Comparison of ENCODE assay signal across 24 cellular contexts in genomic region chr18:31278609-31279071, GRCh38. TPM values are rescaled to one million over a fixed set of nuclear protein-coding genes. Genes with fewer than 3 reads are reported as not detected.
A peak's percentile ranks its signal among the peaks of the same experiment; 100 is the strongest.
DNase-seq lines count a peak whose midpoint lies in the region; ATAC-seq and TF ChIP-seq lines count a peak whose summit lies in the region.
"Had no signal": no experiment of that assay in that cellular context is flagged by ENCODE, and none has a peak within 500 bp of the region (broad histone marks: within the 10 kb centered on the region; RNA-seq: fewer than 3 reads in every experiment).

No MANE protein-coding gene starts in this region.

- DNase-seq in left ventricle myocardium superior (no peak), NCI-H1417 treated with DMSO at 0.1 percent for 48 hours (lab: John Stamatoyannopoulos, UW) (no peak)
- DNase-seq: activated CD4-positive, alpha-beta T cell treated with anti-CD3 and anti-CD28 coated beads, Interleukin-2, amount 10 ng/mL, durations not matched to agents 7 days and 5 days; activated gamma-delta T cell; activated naive CD8-positive, alpha-beta T cell treated with anti-CD3 and anti-CD28 coated beads, Interleukin-2, amount 10 ng/mL, durations not matched to agents 7 days and 5 days; activated T-cell treated with anti-CD3 and anti-CD28 coated beads, Interleukin-2, amount 50 U/mL, for 24 hours; cerebellar nuclear complex; DMS79; lower lobe of right lung; NCI-H1048; NCI-H187; NCI-H524 treated with DMSO at 0.1 percent for 48 hours; SIG-M5; stomach; tibial artery; WERI-Rb-1 had no signal

- peak overlapping the region; percentile 57 for H2AFZ ChIP-seq in parathyroid adenoma

- H3K4me3 ChIP-seq in HEK293 (ENCODE audit: low read depth, low read length): no peak overlapping the region
- H3K4me3 ChIP-seq in parathyroid adenoma (ENCODE audit: low read depth, low read length): no peak overlapping the region
- H3K4me3 ChIP-seq: lower lobe of right lung, stomach, tibial artery had no signal

- CTCF ChIA-PET in HEK293 (lab: Yijun Ruan, JAX): interaction anchor here (0.7 to 1.2 kb wide), 5 partner anchors 9 to 1157 kb away, joined by 3 read pairs; no protein-coding TSS in a partner anchor

- H3K36me3 ChIP-seq in HEK293 (ENCODE audit: control insufficient read depth in 2 of 2, insufficient read depth in 1 of 2, low read length in 2 of 2) (no peaks in the 10 kb centered on the region), parathyroid adenoma (ENCODE audit: control insufficient read depth, insufficient read depth, low read length) (no peaks in the 10 kb centered on the region)
- H3K36me3 ChIP-seq: lower lobe of right lung, stomach, tibial artery, WERI-Rb-1 had no signal

- intact Hi-C loops in left ventricle myocardium superior (cut with micrococcal nuclease): no loop called here

- ATAC-seq in left ventricle myocardium superior: peak; percentile 51
- ATAC-seq in HG02588 (IDR thresholded peaks at IDR 0.05; ENCODE audit: unreplicated experiment): no peak
- ATAC-seq in HG02970 (IDR thresholded peaks at IDR 0.05; ENCODE audit: low FRiP score, unreplicated experiment): no peak
- ATAC-seq: lower lobe of right lung had no signal

- no peaks in the 10 kb centered on the region for H3K27me3 ChIP-seq in parathyroid adenoma (ENCODE audit: control insufficient read depth, insufficient read depth, low read length)
- H3K27me3 ChIP-seq: stomach, tibial artery had no signal

- no peaks in the 10 kb centered on the region for H3K79me2 ChIP-seq in parathyroid adenoma

- no peak overlapping the region for H3K9ac ChIP-seq in parathyroid adenoma

- POLR2A ChIA-PET in HEK293 (lab: Yijun Ruan, JAX): no interaction called here

- peaks cover 11% of the 10 kb centered on the region for H3K4me1 ChIP-seq in HEK293 (ENCODE audit: control insufficient read depth, insufficient read depth, low read length)
- peaks cover 27% of the 10 kb centered on the region for H3K4me1 ChIP-seq in parathyroid adenoma

- H3K4me2 ChIP-seq in parathyroid adenoma (ENCODE audit: low read length): no peak overlapping the region

- H3K9me3 ChIP-seq in HEK293 (ENCODE audit: control insufficient read depth, insufficient read depth, low read depth, low read length): no peaks in the 10 kb centered on the region
- no peaks in the 10 kb centered on the region for H3K9me3 ChIP-seq in parathyroid adenoma (ENCODE audit: control insufficient read depth, low read length)
- H3K9me3 ChIP-seq: lower lobe of right lung, stomach, tibial artery had no signal

- H3K27ac ChIP-seq in HEK293 (ENCODE audit: extremely low read depth, low read depth, low read length) (no peak overlapping the region), VCaP (peak overlapping the region; percentile 28), parathyroid adenoma (peak overlapping the region; percentile 25)
- H3K27ac ChIP-seq: HL-60, lower lobe of right lung, tibial artery, WERI-Rb-1 had no signal

- TF ChIP-seq CTCF in HEK293 (tag by site-specific recombination; IDR thresholded peaks at IDR 0.05) (no peak), VCaP (conservative IDR thresholded peaks at IDR 0.05) (no peak), parathyroid adenoma (IDR thresholded peaks at IDR 0.05) (no peak)

TF ChIP-seq in HEK293, 187 proteins besides CTCF, POLR2A, EP300 and RAD21:
- TF ChIP-seq TRIM28 (IDR thresholded peaks at IDR 0.05; ENCODE audit: borderline replicate concordance, low read length): peak; percentile 60; the same call in 1 of the 2 replicates
- TF ChIP-seq PATZ1 (tag by site-specific recombination; IDR thresholded peaks at IDR 0.05): no peak

RNA-seq across cellular contexts. Expression of gene DSG1, which starts 39.3 kb away (rescaled TPM):
- total RNA-seq in left ventricle myocardium superior: 0.77 TPM
- total RNA-seq: activated CD4-positive, alpha-beta T cell treated with anti-CD3 and anti-CD28 coated beads, Interleukin-2, amount 10 ng/mL, durations not matched to agents 7 days and 5 days; activated naive CD8-positive, alpha-beta T cell treated with anti-CD3 and anti-CD28 coated beads, Interleukin-2, amount 10 ng/mL, durations not matched to agents 7 days and 5 days; fibroblast of lung; lower lobe of right lung; posterior vena cava had no signal
